11 cellular contexts compared by ENCODE assay signal in genomic region chr7:90726623-90727022, GRCh38.
DNase-seq lines count a peak whose midpoint lies in the region; ATAC-seq, FAIRE-seq and TF ChIP-seq lines count a peak whose summit lies in the region.
"Had no signal": no experiment of that assay in that cellular context is flagged by ENCODE, and none has a peak within 500 bp of the region (broad histone marks: within the 10 kb centered on the region; RNA-seq: fewer than 3 reads in every experiment).

No MANE protein-coding gene starts in this region.

- H3K36me3 ChIP-seq in MG63 = no peaks in the 10 kb centered on the region

- no peaks in the 10 kb centered on the region for H3K9me3 Mint-ChIP-seq in osteocyte (ENCODE audit: unreplicated experiment)

- H3K27ac Mint-ChIP-seq in osteocyte (ENCODE audit: unreplicated experiment) = peak overlapping the region; percentile 23

- peaks cover 70% of the 10 kb centered on the region for H3K4me1 Mint-ChIP-seq in osteocyte (ENCODE audit: unreplicated experiment)
- H3K4me1 Mint-ChIP-seq: central memory CD8-positive, alpha-beta T cell had no signal

- DNase-seq in ELR (ENCODE audit: low read depth) (peak; percentile 45), MG63 (peak; percentile 69), fibroblast of gingiva (ENCODE audit: low read depth) (peak; percentile 68), osteocyte (ENCODE audit: extremely low spot score, unreplicated experiment) (no peak), NCI-H1436 treated with DMSO at 0.1 percent for 48 hours (lab: John Stamatoyannopoulos, UW) (no peak), urothelium cell line (ENCODE audit: low spot score) (no peak)
- DNase-seq: kidney, NCI-H187 treated with DMSO at 0.1 percent for 48 hours had no signal

- no peak overlapping the region for H3K4me3 Mint-ChIP-seq in osteocyte (ENCODE audit: unreplicated experiment)
- H3K4me3 Mint-ChIP-seq: central memory CD8-positive, alpha-beta T cell had no signal

- no peak overlapping the region for H3K4me3 ChIP-seq in MG63

- no peaks in the 10 kb centered on the region for H3K27me3 Mint-ChIP-seq in osteocyte (ENCODE audit: unreplicated experiment)
- H3K27me3 Mint-ChIP-seq: central memory CD8-positive, alpha-beta T cell had no signal

- no peak for TF ChIP-seq CTCF in osteocyte (IDR thresholded peaks at IDR 0.05)

- no peaks in the 10 kb centered on the region; the same call in 1 of the 2 replicates for H3K9me3 ChIP-seq in MG63

- no peak for FAIRE-seq in urothelium cell line (lab: Jason Lieb, UNC)
- FAIRE-seq: kidney had no signal

- H3K36me3 Mint-ChIP-seq in osteocyte (ENCODE audit: unreplicated experiment) = peaks cover 20% of the 10 kb centered on the region

- H3K27me3 ChIP-seq in MG63 = no peaks in the 10 kb centered on the region

- ATAC-seq in HG02623 (IDR thresholded peaks at IDR 0.05; ENCODE audit: unreplicated experiment) = no peak
- no peak for ATAC-seq in HG03432 (IDR thresholded peaks at IDR 0.05; ENCODE audit: unreplicated experiment)

Comparison
In these comparisons a context has a peak if more than half of its experiments do, and no peak if none do; other contexts are left out.
1. DNase-seq: peak in ELR (single experiment), MG63 (single experiment) and fibroblast of gingiva (single experiment); none in osteocyte (single experiment), NCI-H1436 treated with DMSO at 0.1 percent for 48 hours (single experiment) and urothelium cell line (single experiment).